17 cellular contexts compared by ENCODE assay signal in genomic region chr6:37016995-37017394, GRCh38. TPM values are rescaled to one million over a fixed set of nuclear protein-coding genes. Genes with fewer than 3 reads are reported as not detected.
DNase-seq lines count a peak whose midpoint lies in the region; ATAC-seq lines count a peak whose summit lies in the region.
"Had no signal": no experiment of that assay in that cellular context is flagged by ENCODE, and none has a peak within 500 bp of the region (broad histone marks: within the 10 kb centered on the region; RNA-seq: fewer than 3 reads in every experiment).

No MANE protein-coding gene starts in this region.

- no peak overlapping the region for H2BK5ac ChIP-seq in trophoblast cell (ENCODE audit: low read depth, low read length, poor library complexity)

- peak overlapping the region; percentile 65 to 77 for H3K27ac Mint-ChIP-seq in activated naive CD4-positive, alpha-beta T cell treated with anti-CD3 and anti-CD28 coated beads, Interleukin-2, amount 50 U/mL, for 72 hours
- peak overlapping the region; percentile 55 for H3K27ac Mint-ChIP-seq in activated T-helper 1 cell treated with anti-CD3 and anti-CD28 coated beads, Interleukin-12 subunit alpha, Interleukin-12 subunit beta, Interleukin-2, Interleukin-4 antibody, amounts not matched to agents 30 ng/mL and 10 ng/mL and 1 ng/mL, durations not matched to agents 14 hours and 24 hours and 36 hours

- no CpG with 5 or more reads among the region's 3 CpGs for WGBS in trophoblast cell (ENCODE audit: extremely low coverage, insufficient coverage, insufficient read length)

- no peak overlapping the region for H3K9ac ChIP-seq in muscle layer of colon (ENCODE audit: low read length)
- H3K9ac ChIP-seq in trophoblast cell (ENCODE audit: low read length) = no peak overlapping the region

- H4K12ac ChIP-seq in trophoblast cell (ENCODE audit: low read depth, low read length) = no peak overlapping the region

- H3K14ac ChIP-seq in trophoblast cell (ENCODE audit: low read length) = no peak overlapping the region

- H3K4me1 Mint-ChIP-seq in activated T-helper 1 cell treated with anti-CD3 and anti-CD28 coated beads, Interleukin-12 subunit alpha, Interleukin-12 subunit beta, Interleukin-2, Interleukin-4 antibody, amounts not matched to agents 30 ng/mL and 10 ng/mL and 1 ng/mL, durations not matched to agents 14 hours and 24 hours and 36 hours (ENCODE audit: low read depth) = peaks cover 43% of the 10 kb centered on the region

- H3K4me1 ChIP-seq in muscle layer of colon (ENCODE audit: insufficient read depth, low read length) = peaks cover 16% of the 10 kb centered on the region
- no peaks in the 10 kb centered on the region for H3K4me1 ChIP-seq in trophoblast cell (ENCODE audit: control insufficient read depth in 1 of 2, insufficient read depth in 2 of 2, low read length in 2 of 2)

- no peaks in the 10 kb centered on the region for H3K27me3 ChIP-seq in muscle layer of colon (ENCODE audit: control insufficient read depth in 1 of 2, insufficient read depth in 2 of 2, low read length in 2 of 2)
- H3K27me3 ChIP-seq in trophoblast cell (ENCODE audit: insufficient read depth, low read length) = no peaks in the 10 kb centered on the region
- H3K27me3 ChIP-seq: Peyer's patch had no signal

- no peak overlapping the region for H3K18ac ChIP-seq in trophoblast cell (ENCODE audit: low read length)

- H2BK12ac ChIP-seq in trophoblast cell (ENCODE audit: low read length) = no peak overlapping the region

- H2BK120ac ChIP-seq in trophoblast cell (ENCODE audit: insufficient read depth, low read length, poor library complexity) = no peak overlapping the region

- H3K79me1 ChIP-seq in trophoblast cell (ENCODE audit: low read length) = no peaks in the 10 kb centered on the region

- no peak for ATAC-seq in activated naive CD4-positive, alpha-beta T cell treated with anti-CD3 and anti-CD28 coated beads, Interleukin-2, amount 50 U/mL, for 72 hours

- no peaks in the 10 kb centered on the region for H3K36me3 Mint-ChIP-seq in activated naive CD4-positive, alpha-beta T cell treated with anti-CD3 and anti-CD28 coated beads, Interleukin-2, amount 50 U/mL, for 72 hours
- no peaks in the 10 kb centered on the region for H3K36me3 Mint-ChIP-seq in activated T-helper 1 cell treated with anti-CD3 and anti-CD28 coated beads, Interleukin-12 subunit alpha, Interleukin-12 subunit beta, Interleukin-2, Interleukin-4 antibody, amounts not matched to agents 30 ng/mL and 10 ng/mL and 1 ng/mL, durations not matched to agents 14 hours and 24 hours and 36 hours (ENCODE audit: low read depth)

- DNase-seq in activated naive CD4-positive, alpha-beta T cell treated with anti-CD3 and anti-CD28 coated beads, Interleukin-2, amount 50 U/mL, for 72 hours (ENCODE audit: low spot score in 2 of 2) = no peak
- DNase-seq in activated naive CD4-positive, alpha-beta T cell treated with Interleukin-2 at 50 U/mL for 16 hours = no peak
- no peak for DNase-seq in activated T-helper 1 cell treated with anti-CD3 and anti-CD28 coated beads, Interleukin-12 subunit alpha, Interleukin-12 subunit beta, Interleukin-2, Interleukin-4 antibody, amounts not matched to agents 30 ng/mL and 10 ng/mL and 1 ng/mL, durations not matched to agents 14 hours and 24 hours and 36 hours (ENCODE audit: low spot score)
- DNase-seq in substantia nigra (lab: John Stamatoyannopoulos, UW) (peak in 1 of 49 donors; percentile 11), trophoblast cell (no peak), NCI-H187 treated with DMSO at 0.1 percent for 48 hours (lab: John Stamatoyannopoulos, UW) (no peak)
- DNase-seq in activated CD4-positive, alpha-beta T cell treated with anti-CD3 and anti-CD28 coated beads, Interleukin-2, amount 50 U/mL, for 48 hours = no peak
- DNase-seq: DMS53, IMR-90, NCI-H1092, NCI-H187, NCI-H510A, NCI-H82, Peyer's patch, Right ventricle myocardium superior had no signal

- no peak overlapping the region for H2AK5ac ChIP-seq in trophoblast cell (ENCODE audit: low read length)

- H3K4me2 ChIP-seq in trophoblast cell (ENCODE audit: low read length) = no peak overlapping the region

- H3K4me3 Mint-ChIP-seq in activated T-helper 1 cell treated with anti-CD3 and anti-CD28 coated beads, Interleukin-12 subunit alpha, Interleukin-12 subunit beta, Interleukin-2, Interleukin-4 antibody, amounts not matched to agents 30 ng/mL and 10 ng/mL and 1 ng/mL, durations not matched to agents 14 hours and 24 hours and 36 hours = no peak overlapping the region

- no peak overlapping the region for H3K4me3 ChIP-seq in muscle layer of colon (ENCODE audit: low read depth in 1 of 2, low read length in 2 of 2)
- no peak overlapping the region for H3K4me3 ChIP-seq in trophoblast cell (ENCODE audit: low read depth, low read length)
- H3K4me3 ChIP-seq: HAP-1, Peyer's patch had no signal

- no peaks in the 10 kb centered on the region for H3K9me3 ChIP-seq in muscle layer of colon (ENCODE audit: low read length)
- H3K9me3 ChIP-seq in trophoblast cell (ENCODE audit: insufficient read depth, low read depth, low read length) = no peaks in the 10 kb centered on the region
- H3K9me3 ChIP-seq: HAP-1, Peyer's patch had no signal

- H2AFZ ChIP-seq in trophoblast cell (ENCODE audit: insufficient read depth, low read length, poor library complexity) = no peak overlapping the region

- intact Hi-C loops in activated T-helper 1 cell treated with anti-CD3 and anti-CD28 coated beads, Interleukin-12 subunit alpha, Interleukin-12 subunit beta, Interleukin-2, Interleukin-4 antibody, amounts not matched to agents 30 ng/mL and 10 ng/mL and 1 ng/mL, durations not matched to agents 14 hours and 24 hours and 36 hours (cut with micrococcal nuclease) = loop anchor here (10.0 kb wide), 1 partner anchor 418 kb away; the partner anchor contains the start of gene CMTR1

- no peak overlapping the region for H3K4ac ChIP-seq in trophoblast cell (ENCODE audit: low read depth, low read length)

- no peaks in the 10 kb centered on the region for H3K9me3 Mint-ChIP-seq in activated naive CD4-positive, alpha-beta T cell treated with anti-CD3 and anti-CD28 coated beads, Interleukin-2, amount 50 U/mL, for 72 hours
- H3K9me3 Mint-ChIP-seq in activated T-helper 1 cell treated with anti-CD3 and anti-CD28 coated beads, Interleukin-12 subunit alpha, Interleukin-12 subunit beta, Interleukin-2, Interleukin-4 antibody, amounts not matched to agents 30 ng/mL and 10 ng/mL and 1 ng/mL, durations not matched to agents 14 hours and 24 hours and 36 hours = no peaks in the 10 kb centered on the region

- no peak overlapping the region for H3K23ac ChIP-seq in trophoblast cell (ENCODE audit: low read length)

- H3K27ac ChIP-seq in muscle layer of colon (ENCODE audit: low read depth, low read length) (peak overlapping the region; percentile 71), substantia nigra (ENCODE audit: low read depth, low read length, poor library complexity, severe bottlenecking) (peak overlapping the region; percentile 65), trophoblast cell (ENCODE audit: low read depth, low read length) (no peak overlapping the region)

- no peaks in the 10 kb centered on the region for H3K27me3 Mint-ChIP-seq in activated T-helper 1 cell treated with anti-CD3 and anti-CD28 coated beads, Interleukin-12 subunit alpha, Interleukin-12 subunit beta, Interleukin-2, Interleukin-4 antibody, amounts not matched to agents 30 ng/mL and 10 ng/mL and 1 ng/mL, durations not matched to agents 14 hours and 24 hours and 36 hours (ENCODE audit: insufficient read depth)

- no peak overlapping the region for H4K91ac ChIP-seq in trophoblast cell (ENCODE audit: low read depth, low read length)

- H3K36me3 ChIP-seq in muscle layer of colon (ENCODE audit: insufficient read depth, low read length) = no peaks in the 10 kb centered on the region
- no peaks in the 10 kb centered on the region for H3K36me3 ChIP-seq in trophoblast cell (ENCODE audit: control insufficient read depth in 1 of 2, insufficient read depth in 2 of 2, low read length in 2 of 2)
- H3K36me3 ChIP-seq: HAP-1, Peyer's patch had no signal

- no peaks in the 10 kb centered on the region for H3K79me2 ChIP-seq in trophoblast cell (ENCODE audit: control insufficient read depth, insufficient read depth, low read length, poor library complexity)

- no peak overlapping the region for H4K8ac ChIP-seq in trophoblast cell (ENCODE audit: low read depth, low read length)

RNA-seq across cellular contexts. Expression of gene FGD2, which starts 11.5 kb away (rescaled TPM):
- total RNA-seq in activated naive CD4-positive, alpha-beta T cell treated with anti-CD3 and anti-CD28 coated beads, Interleukin-2, amount 50 U/mL, for 72 hours = 1 to 10 TPM; 1.3 to 2.4 TPM
- 0.65 and 1.5 TPM in 2 replicates for total RNA-seq in activated T-helper 1 cell treated with anti-CD3 and anti-CD28 coated beads, Interleukin-12 subunit alpha, Interleukin-12 subunit beta, Interleukin-2, Interleukin-4 antibody, amounts not matched to agents 30 ng/mL and 10 ng/mL and 1 ng/mL, durations not matched to agents 14 hours and 24 hours and 36 hours
- not detected in 2 replicates for polyA plus RNA-seq in trophoblast cell (2013)
- total RNA-seq: IMR-90 had no signal

RNA-seq across cellular contexts. Expression of gene MTCH1, which starts 31.0 kb away (rescaled TPM):
- total RNA-seq in activated naive CD4-positive, alpha-beta T cell treated with anti-CD3 and anti-CD28 coated beads, Interleukin-2, amount 50 U/mL, for 72 hours = 100 to 1,000 TPM; 129 to 139 TPM
- 120 and 127 TPM in 2 replicates for total RNA-seq in activated T-helper 1 cell treated with anti-CD3 and anti-CD28 coated beads, Interleukin-12 subunit alpha, Interleukin-12 subunit beta, Interleukin-2, Interleukin-4 antibody, amounts not matched to agents 30 ng/mL and 10 ng/mL and 1 ng/mL, durations not matched to agents 14 hours and 24 hours and 36 hours
- polyA plus RNA-seq in trophoblast cell (2013) = 96.9 and 97.4 TPM in 2 replicates
